8 cellular contexts compared by ENCODE assay signal in the genomic region with DNA sequence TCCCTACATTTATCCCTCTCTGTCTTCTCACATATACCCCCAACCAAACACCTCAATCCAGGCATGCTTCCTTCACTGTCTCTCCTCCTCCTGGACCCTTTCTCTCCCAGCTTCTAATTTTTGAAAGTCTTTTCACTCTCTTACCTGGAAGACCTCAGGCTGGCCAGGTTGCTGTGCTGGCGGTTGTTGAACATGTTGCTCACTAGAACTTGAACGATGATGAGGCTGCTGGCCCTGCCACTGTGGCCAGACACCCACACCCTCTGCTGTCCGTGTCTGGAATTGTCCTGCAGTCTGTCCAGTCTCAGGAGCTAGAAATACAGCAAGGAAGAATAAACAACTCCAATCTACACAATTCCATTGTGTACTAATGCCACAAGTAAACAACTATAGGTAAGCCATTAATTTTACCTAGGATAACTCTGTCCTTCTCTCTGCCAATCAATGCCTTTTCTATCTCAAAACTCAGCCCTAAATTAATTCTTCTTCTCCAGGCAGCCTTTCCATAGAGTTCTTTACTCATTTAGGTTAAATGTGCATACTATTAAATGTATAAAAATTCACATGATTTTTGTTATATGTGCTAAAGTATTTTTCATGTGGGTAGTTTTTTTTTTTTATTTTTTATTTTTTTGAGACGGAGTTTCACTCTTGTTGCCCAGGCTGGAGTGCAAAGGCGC. TPM values are rescaled to one million over a fixed set of nuclear protein-coding genes. Genes with fewer than 3 reads are reported as not detected.
DNase-seq lines count a peak whose midpoint lies in the region; ATAC-seq and TF ChIP-seq lines count a peak whose summit lies in the region.

No MANE protein-coding gene starts in this region.

- peaks cover 7% of the 10 kb centered on the region for H3K4me1 ChIP-seq in RWPE2 (ENCODE audit: insufficient read depth, poor library complexity, severe bottlenecking)
- H3K4me1 ChIP-seq in esophagus muscularis mucosa: peaks cover 0 to 14% (median 12%) of the 10 kb centered on the region in 4 donors

- ATAC-seq in RWPE2 (ENCODE audit: low read depth) (peak; percentile 89), GM18511 (IDR thresholded peaks at IDR 0.05; ENCODE audit: unreplicated experiment) (no peak), HG02970 (IDR thresholded peaks at IDR 0.05; ENCODE audit: low FRiP score, unreplicated experiment) (no peak)

- H3K36me3 Mint-ChIP-seq in nephron progenitor cell (ENCODE audit: low read depth): peaks cover 23% of the 10 kb centered on the region

- H3K27me3 Mint-ChIP-seq in nephron progenitor cell (ENCODE audit: low read depth, poor library complexity): no peaks in the 10 kb centered on the region

- H3K9me3 Mint-ChIP-seq in nephron progenitor cell: no peaks in the 10 kb centered on the region

- TF ChIP-seq POLR2A in esophagus muscularis mucosa (IDR thresholded peaks at IDR 0.05; ENCODE audit: low read depth): no peak

- TF ChIP-seq CTCF in RWPE2 (IDR thresholded peaks at IDR 0.05; ENCODE audit: poor library complexity, severe bottlenecking): peak; percentile 92
- peak; percentile 45 to 64 (median 58) for TF ChIP-seq CTCF in esophagus muscularis mucosa (IDR thresholded peaks at IDR 0.05)
- peak; percentile 63 for TF ChIP-seq CTCF in nephron progenitor cell (IDR thresholded peaks at IDR 0.05)

- no peak overlapping the region for H3K27ac ChIP-seq in RWPE2 (ENCODE audit: poor library complexity, severe bottlenecking)
- no peak overlapping the region for H3K27ac ChIP-seq in esophagus muscularis mucosa (replicated peaks in 1 of 4)

- no peaks in the 10 kb centered on the region for H3K27me3 ChIP-seq in RWPE2 (ENCODE audit: insufficient read depth, poor library complexity, severe bottlenecking)
- no peaks in the 10 kb centered on the region for H3K27me3 ChIP-seq in esophagus muscularis mucosa

- DNase-seq in DMS79 treated with DMSO at 0.1 percent for 48 hours (lab: John Stamatoyannopoulos, UW) (peak; percentile 30), DMS79 (lab: John Stamatoyannopoulos, UW) (no peak), Kasumi-1 (lab: John Stamatoyannopoulos, UW) (peak; percentile 34 to 55), RWPE2 (ENCODE audit: low spot score) (peak; percentile 65), esophagus muscularis mucosa (ENCODE audit: extremely low spot score) (no peak), nephron progenitor cell (peak; percentile 45)

- no peak for TF ChIP-seq EP300 in esophagus muscularis mucosa (IDR thresholded peaks at IDR 0.05)

- intact Hi-C loops in esophagus muscularis mucosa (cut with DNase I): loop anchor here (10.0 kb wide), 1 partner anchor 258 kb away; no protein-coding TSS in a partner anchor

- H3K4me3 ChIP-seq in RWPE2 (ENCODE audit: severe bottlenecking): no peak overlapping the region
- no peak overlapping the region for H3K4me3 ChIP-seq in esophagus muscularis mucosa

- H3K4me3 Mint-ChIP-seq in nephron progenitor cell: no peak overlapping the region

- H3K9me3 ChIP-seq in RWPE2 (ENCODE audit: severe bottlenecking) (no peaks in the 10 kb centered on the region), esophagus muscularis mucosa (no peaks in the 10 kb centered on the region)

- H3K27ac Mint-ChIP-seq in nephron progenitor cell: no peak overlapping the region

- 47% methylated on average over 5 of the region's 5 CpGs for WGBS in esophagus muscularis mucosa

- H3K36me3 ChIP-seq in RWPE2 (ENCODE audit: low read depth) (peaks cover 69% of the 10 kb centered on the region), esophagus muscularis mucosa (peaks cover 62 to 84% (median 77%) of the 10 kb centered on the region in 4 donors)

- H3K4me1 Mint-ChIP-seq in nephron progenitor cell: peaks cover 8% of the 10 kb centered on the region

RNA-seq across cellular contexts. Expression of a gene that starts 5.1 kb away (rescaled TPM):
- 10 to 100 TPM; 29.5 to 49.3 (median 32.7) TPM for total RNA-seq in esophagus muscularis mucosa

RNA-seq across cellular contexts. Expression of a gene that starts 47.6 kb away (rescaled TPM):
- 10 to 100 TPM; 20.2 to 82.7 (median 45.2) TPM for total RNA-seq in esophagus muscularis mucosa

Comparison
In these comparisons a context has a peak if more than half of its experiments do, and no peak if none do; other contexts are left out.
1. DNase-seq: peak in DMS79 treated with DMSO at 0.1 percent for 48 hours (single experiment), Kasumi-1 (2 of 2), RWPE2 (single experiment) and nephron progenitor cell (single experiment); none in DMS79 (single experiment) and esophagus muscularis mucosa (single experiment).
2. Peak in every context shown above with its lines, with median percentiles within 50 percentile points of each other: CTCF ChIP-seq.